ENCODE assay signal across 1 cellular context in genomic region chr1:25567710-25568089, GRCh38.
TF ChIP-seq lines count a peak whose summit lies in the region.

No MANE protein-coding gene starts in this region.

TF ChIP-seq in WTC11, 78 proteins besides CTCF, POLR2A, EP300 and RAD21 (continued from another document):
- no peak for TF ChIP-seq FOXJ3 (CRISPR knock-in tag; IDR thresholded peaks at IDR 0.05; ENCODE audit: borderline replicate concordance)
- TF ChIP-seq USF1 (CRISPR knock-in tag; IDR thresholded peaks at IDR 0.05), result no peak
- no peak for TF ChIP-seq PRRX2 (CRISPR knock-in tag; IDR thresholded peaks at IDR 0.05)
- no peak for TF ChIP-seq ZNF281 (CRISPR knock-in tag; IDR thresholded peaks at IDR 0.05)
- no peak for TF ChIP-seq HMGXB4 (CRISPR knock-in tag; IDR thresholded peaks at IDR 0.05)
- no peak for TF ChIP-seq SOX15 (CRISPR knock-in tag; IDR thresholded peaks at IDR 0.05)
- TF ChIP-seq NR1H2 (CRISPR knock-in tag; IDR thresholded peaks at IDR 0.05), result no peak
TF ChIP-seq in WTC11: peak in this region for 0.
